Comparison of ENCODE assay signal across 22 cellular contexts in genomic region chr18:76407681-76408080, GRCh38.
"Had no signal": no experiment of that assay in that cellular context is flagged by ENCODE, and none has a peak within 500 bp of the region (broad histone marks: within the 10 kb centered on the region; RNA-seq: fewer than 3 reads in every experiment).

No MANE protein-coding gene starts in this region.

- H3K9me3 ChIP-seq: colonic mucosa, ovary, right atrium auricular region, sigmoid colon, suprapubic skin, thyroid gland, upper lobe of left lung, uterus had no signal

- H3K4me2 ChIP-seq: hepatocyte had no signal

- H3K9me3 Mint-ChIP-seq: natural killer cell treated with Interleukin-12 subunit alpha and Interleukin-12 subunit beta and Interleukin-15 and Interleukin-18, amount 100 ng/mL, for 72 hours had no signal

- H3K36me3 ChIP-seq: colonic mucosa, ovary, right atrium auricular region, sigmoid colon, suprapubic skin, thyroid gland, upper lobe of left lung, uterus had no signal

- H3K27ac Mint-ChIP-seq: natural killer cell treated with Interleukin-12 subunit alpha and Interleukin-12 subunit beta and Interleukin-15 and Interleukin-18, amount 100 ng/mL, for 72 hours had no signal

- H3K4me1 ChIP-seq: colonic mucosa, foreskin keratinocyte had no signal

- H3K27me3 Mint-ChIP-seq: natural killer cell treated with Interleukin-12 subunit alpha and Interleukin-12 subunit beta and Interleukin-15 and Interleukin-18, amount 100 ng/mL, for 72 hours had no signal

- H2AFZ ChIP-seq: hepatocyte had no signal

- H3K4me3 Mint-ChIP-seq: natural killer cell treated with Interleukin-12 subunit alpha and Interleukin-12 subunit beta and Interleukin-15 and Interleukin-18, amount 100 ng/mL, for 72 hours had no signal

- H3K36me3 Mint-ChIP-seq: natural killer cell treated with Interleukin-12 subunit alpha and Interleukin-12 subunit beta and Interleukin-15 and Interleukin-18, amount 100 ng/mL, for 72 hours had no signal

- DNase-seq: colonic mucosa; dermis blood vessel endothelial cell; erythroblast; foreskin keratinocyte; left colon; left ventricle myocardium superior; mesenchymal stem cell; midbrain; nucleus accumbens; sigmoid colon; stimulated activated CD4-positive, alpha-beta T cell treated with anti-CD3 and anti-CD28 coated beads, Interleukin-4, amount 100 ng/mL, for 4 hours; stimulated activated naive CD4-positive, alpha-beta T cell treated with Interleukin-2 at 50 U/mL for 16 hours; thyroid gland; upper lobe of left lung had no signal

- ATAC-seq: foreskin keratinocyte; left colon; left ventricle myocardium superior; natural killer cell treated with Interleukin-12 subunit alpha and Interleukin-12 subunit beta and Interleukin-15 and Interleukin-18, amount 100 ng/mL, for 72 hours had no signal

- H3K27me3 ChIP-seq: colonic mucosa, foreskin keratinocyte, hepatocyte, ovary, right atrium auricular region, sigmoid colon, suprapubic skin, thyroid gland, upper lobe of left lung, uterus had no signal

- H3K27ac ChIP-seq: colonic mucosa, foreskin keratinocyte, hepatocyte, ovary, sigmoid colon, skin epidermis, suprapubic skin, thyroid gland, upper lobe of left lung had no signal

- H3K4me3 ChIP-seq: colonic mucosa, hepatocyte, lung, ovary, right atrium auricular region, sigmoid colon, skin epidermis, suprapubic skin, thyroid gland, upper lobe of left lung, uterus had no signal
